Comparison of ENCODE assay signal across 9 cellular contexts in the genomic region with DNA sequence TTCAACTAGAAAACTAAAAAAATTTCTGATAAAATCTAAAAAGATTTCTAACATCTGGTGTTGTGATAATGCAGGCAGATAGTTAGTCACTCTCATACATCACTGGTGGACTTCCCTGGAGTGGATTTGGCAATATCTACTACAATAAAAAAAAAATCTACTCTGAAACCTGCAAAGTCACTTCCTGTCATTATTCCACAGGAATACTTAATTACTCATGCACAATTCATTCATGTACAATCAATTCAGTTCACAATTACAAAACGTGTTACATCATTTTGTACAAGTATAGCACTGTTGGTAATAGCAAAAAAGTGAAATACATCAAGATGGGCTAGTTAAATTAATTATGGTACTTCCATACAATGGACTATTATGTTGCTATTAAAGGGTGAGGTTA. TPM values are rescaled to one million over a fixed set of nuclear protein-coding genes. Genes with fewer than 3 reads are reported as not detected.
DNase-seq lines count a peak whose midpoint lies in the region; ATAC-seq, FAIRE-seq and TF ChIP-seq lines count a peak whose summit lies in the region.
"Had no signal": no experiment of that assay in that cellular context is flagged by ENCODE, and none has a peak within 500 bp of the region (broad histone marks: within the 10 kb centered on the region; RNA-seq: fewer than 3 reads in every experiment).

No MANE protein-coding gene starts in this region.

- H3K9me3 ChIP-seq in A549 (no peaks in the 10 kb centered on the region), PC-9 (ENCODE audit: insufficient read depth, low read depth) (no peaks in the 10 kb centered on the region)

- no TSS peak for BruUV-seq in PC-9 (replicated peaks; lab: Mats Ljungman, UMichigan)

- H3K36me3 ChIP-seq in PC-9 (ENCODE audit: low read depth) = no peaks in the 10 kb centered on the region

- H3K4me2 ChIP-seq in A549 = peak overlapping the region; percentile 5; the same call in 1 of the 3 replicates
- H3K4me2 ChIP-seq in PC-9 = peak overlapping the region; percentile 19; the same call in 1 of the 2 replicates

- no peak for TF ChIP-seq RAD21 in A549 (conservative IDR thresholded peaks at IDR 0.05 in 1 of 2, IDR thresholded peaks at IDR 0.05 in 1 of 2)

- TF ChIP-seq EP300 in A549 (IDR thresholded peaks at IDR 0.05) = no peak

- ATAC-seq in A549 (no peak), GM18867 (IDR thresholded peaks at IDR 0.05; ENCODE audit: unreplicated experiment) (no peak)

- H3K4me3 ChIP-seq in A549 (no peak overlapping the region), PC-9 (no peak overlapping the region)

- no peaks in the 10 kb centered on the region for H3F3A ChIP-seq in PC-9 (ENCODE audit: insufficient read depth, low read depth)

- no peaks in the 10 kb centered on the region for H3K79me2 ChIP-seq in PC-9 (ENCODE audit: low read depth)

- DNase-seq in A549 (ENCODE audit: low read depth in 1 of 2, low spot score in 1 of 2) (peak in 1 of 2 experiments; percentile 42), GM04503 (ENCODE audit: low read depth) (peak; percentile 83), PC-9 (peak in 1 of 2 experiments; percentile 78), fibroblast of gingiva (ENCODE audit: low read depth) (peak; percentile 90), middle frontal gyrus (ENCODE audit: extremely low spot score, low spot score) (no peak), G401 (ENCODE audit: low spot score) (no peak)
- no peak for DNase-seq in stimulated activated CD4-positive, alpha-beta T cell treated with anti-CD3 and anti-CD28 coated beads, Interleukin-15, amount 100 ng/mL, for 24 hours
- DNase-seq: Calu3 had no signal

- TF ChIP-seq POLR2A in A549 (IDR thresholded peaks at IDR 0.05; ENCODE audit: low read length) = no peak

- POLR2A ChIA-PET in A549 (lab: Yijun Ruan, JAX) (no interaction called here), PC-9 (lab: Charles Lee; ENCODE audit: unreplicated experiment) (no interaction called here)

- H3K27ac ChIP-seq in A549 (peak overlapping the region; percentile 6 to 52; a peak in 3 of 6 replicates), PC-9 (peak overlapping the region; percentile 75)

- no peaks in the 10 kb centered on the region for H3K9me2 ChIP-seq in PC-9 (ENCODE audit: insufficient read depth)

- CTCF ChIA-PET in A549 (lab: Yijun Ruan, JAX) = interaction anchor here (1.3 kb wide), 1 partner anchor 33 kb away, joined by 3 read pairs; no protein-coding TSS in a partner anchor
- CTCF ChIA-PET in PC-9 (lab: Charles Lee) = no interaction called here

- in situ Hi-C loops in G401 (cut with HindIII; ENCODE audit: low sequenced_read_pairs) = no loop called here

- intact Hi-C loops in PC-9 (cut with micrococcal nuclease; ENCODE audit: unreplicated experiment) = no loop called here

- 26% methylated on average over 1 of the region's 1 CpG for WGBS in A549 (ENCODE audit: missing lambda C conversion rate)

- no peak overlapping the region for H2AFZ ChIP-seq in PC-9

- no peaks in the 10 kb centered on the region for H3K27me3 ChIP-seq in PC-9 (ENCODE audit: insufficient read depth, low read depth)

- H4K20me1 ChIP-seq in PC-9 (ENCODE audit: insufficient read depth) = no peaks in the 10 kb centered on the region

- TF ChIP-seq CTCF in A549 (IDR thresholded peaks at IDR 0.05) = no peak
- TF ChIP-seq CTCF in PC-9 (conservative IDR thresholded peaks at IDR 0.05) = no peak

- no peak for FAIRE-seq in A549 (lab: Jason Lieb, UNC)

- H3K4me1 ChIP-seq in A549 (peaks cover 5% of the 10 kb centered on the region; the same call in 1 of the 3 replicates), PC-9 (replicated peaks; ENCODE audit: insufficient read depth) (peaks cover 11% of the 10 kb centered on the region)

TF ChIP-seq in A549, 52 proteins besides CTCF, POLR2A, EP300 and RAD21:
- TF ChIP-seq, protein P1, sequence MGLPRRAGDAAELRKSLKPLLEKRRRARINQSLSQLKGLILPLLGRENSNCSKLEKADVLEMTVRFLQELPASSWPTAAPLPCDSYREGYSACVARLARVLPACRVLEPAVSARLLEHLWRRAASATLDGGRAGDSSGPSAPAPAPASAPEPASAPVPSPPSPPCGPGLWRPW (IDR thresholded peaks at IDR 0.05) = no peak
- no peak for TF ChIP-seq FOSL2 (IDR thresholded peaks at IDR 0.05)
- peak; percentile 51 for TF ChIP-seq FOSL2 (CRISPR knock-in tag; IDR thresholded peaks at IDR 0.05)
- TF ChIP-seq HDAC2 (IDR thresholded peaks at IDR 0.05) = no peak
- TF ChIP-seq MAZ (IDR thresholded peaks at IDR 0.05; ENCODE audit: borderline replicate concordance, low read depth, low read length) = no peak
- peak in 1 of 2 experiments; percentile 38; a peak in 1 of 4 replicates for TF ChIP-seq CEBPB (IDR thresholded peaks at IDR 0.05)
- no peak for TF ChIP-seq MAFK (IDR thresholded peaks at IDR 0.05; ENCODE audit: partially characterized antibody)
- TF ChIP-seq KDM1A (IDR thresholded peaks at IDR 0.05; ENCODE audit: low read depth) = no peak
- TF ChIP-seq ESRRA (IDR thresholded peaks at IDR 0.05; ENCODE audit: borderline replicate concordance, low read length) = no peak
- no peak for TF ChIP-seq BHLHE40 (IDR thresholded peaks at IDR 0.05; ENCODE audit: low read depth, low read length)
- TF ChIP-seq NPAS2 (CRISPR knock-in tag; IDR thresholded peaks at IDR 0.05; ENCODE audit: borderline replicate concordance) = no peak
- TF ChIP-seq GATA3 (IDR thresholded peaks at IDR 0.05; ENCODE audit: borderline replicate concordance) = no peak
TF ChIP-seq in A549: peak in this region for 2.

RNA-seq across cellular contexts. Expression of a gene that starts 16.5 kb away (rescaled TPM):
- 0.26 and 0.33 TPM in 2 replicates for polyA plus RNA-seq in A549 (2011; rRNA removed)
- polyA plus RNA-seq in A549 (2012; cell fraction: cytosol; rRNA removed) = 0.06 and 0.11 TPM in 2 replicates
- polyA plus RNA-seq in A549 (2012; cell fraction: nucleus; rRNA removed) = 0.17 and 0.34 TPM in 2 replicates
- polyA plus RNA-seq in A549 (2017; fragmentation: RNase III; extraction: RNeasy Plus Mini Kit Qiagen cat#74134 plus additional on column Dnase treatment) = 0.07 to 0.08 TPM in 2 of 3 replicates, not detected in the other
- polyA minus RNA-seq in A549 (2011; rRNA and poly(A)+ RNA removed) = 0.33 and 0.39 TPM in 2 replicates
- total RNA-seq in PC-9 (2021) = not detected in 2 replicates
- total RNA-seq in G401 (2014; rRNA removed; shearing (Covaris generic)) = 36.6 and 48.6 TPM in 2 replicates
- total RNA-seq: Calu3 had no signal

Comparison
In these comparisons a context has a peak if more than half of its experiments do, and no peak if none do; other contexts are left out.
1. DNase-seq: peak in GM04503 (single experiment) and fibroblast of gingiva (single experiment); none in middle frontal gyrus (single experiment), stimulated activated CD4-positive, alpha-beta T cell treated with anti-CD3 and anti-CD28 coated beads, Interleukin-15, amount 100 ng/mL, for 24 hours (single experiment) and G401 (single experiment).
2. RNA of a gene that starts 16.5 kb away (total RNA-seq): 36.6 to 48.6 TPM in G401; not detected in PC-9; every median in the first group is over 10 times any median in the second.